10 cellular contexts compared by ENCODE assay signal in genomic region chr4:186554485-186554884, GRCh38. TPM values are rescaled to one million over a fixed set of nuclear protein-coding genes. Genes with fewer than 3 reads are reported as not detected.
DNase-seq lines count a peak whose midpoint lies in the region; ATAC-seq and TF ChIP-seq lines count a peak whose summit lies in the region.
"Had no signal": no experiment of that assay in that cellular context is flagged by ENCODE, and none has a peak within 500 bp of the region (broad histone marks: within the 10 kb centered on the region; RNA-seq: fewer than 3 reads in every experiment).

No MANE protein-coding gene starts in this region.

- TF ChIP-seq CTCF in glutamatergic neuron (IDR thresholded peaks at IDR 0.05; ENCODE audit: partially characterized antibody, unreplicated experiment) = no peak

- no peak for ATAC-seq in GM21723 (IDR thresholded peaks at IDR 0.05; ENCODE audit: unreplicated experiment)
- no peak for ATAC-seq in HG02870 (IDR thresholded peaks at IDR 0.05; ENCODE audit: unreplicated experiment)
- ATAC-seq in GM19351 (IDR thresholded peaks at IDR 0.05; ENCODE audit: unreplicated experiment) = no peak

- H3K36me3 Mint-ChIP-seq in glutamatergic neuron (ENCODE audit: unreplicated experiment) = no peaks in the 10 kb centered on the region

- no peak overlapping the region for H3K27ac Mint-ChIP-seq in glutamatergic neuron (ENCODE audit: unreplicated experiment)

- H3K27me3 Mint-ChIP-seq in glutamatergic neuron (ENCODE audit: unreplicated experiment) = peaks cover 8% of the 10 kb centered on the region

- DNase-seq in GM03348 (ENCODE audit: low spot score) (peak; percentile 26), RKO (ENCODE audit: low spot score) (peak; percentile 21), glutamatergic neuron (no peak), renal cortical epithelial cell (ENCODE audit: low read depth) (peak; percentile 40), NAMALWA (ENCODE audit: low spot score) (no peak)
- DNase-seq: activated CD4-positive, CD25-positive, alpha-beta regulatory T cell; stimulated activated CD4-positive, alpha-beta T cell treated with anti-CD3 and anti-CD28 coated beads, Interleukin-4, amount 100 ng/mL, for 1 hour had no signal

- H3K4me3 Mint-ChIP-seq in glutamatergic neuron (ENCODE audit: unreplicated experiment) = peak overlapping the region; percentile 83

- H3K4me1 Mint-ChIP-seq in glutamatergic neuron (ENCODE audit: low read depth, unreplicated experiment) = peaks cover 17% of the 10 kb centered on the region

- peaks cover 3% of the 10 kb centered on the region for H3K9me3 Mint-ChIP-seq in glutamatergic neuron (ENCODE audit: unreplicated experiment)

RNA-seq across cellular contexts. Expression of gene MTNR1A, which starts 0.9 kb away (rescaled TPM):
- total RNA-seq in glutamatergic neuron (ENCODE audit: unreplicated experiment) = not detected
- 0.10 TPM in 1 of 2 replicates, not detected in the other for total RNA-seq in renal cortical epithelial cell

Comparison
In these comparisons a context has a peak if more than half of its experiments do, and no peak if none do; other contexts are left out.
1. DNase-seq: peak in GM03348 (single experiment), RKO (single experiment) and renal cortical epithelial cell (single experiment); none in glutamatergic neuron (single experiment) and NAMALWA (single experiment).